In genomic region chr18:159933-160332, GRCh38 we compare ENCODE assay signal across 10 cellular contexts. TPM values are rescaled to one million over a fixed set of nuclear protein-coding genes. Genes with fewer than 3 reads are reported as not detected.
DNase-seq lines count a peak whose midpoint lies in the region; ATAC-seq, FAIRE-seq and TF ChIP-seq lines count a peak whose summit lies in the region.
"Had no signal": no experiment of that assay in that cellular context is flagged by ENCODE, and none has a peak within 500 bp of the region (broad histone marks: within the 10 kb centered on the region; RNA-seq: fewer than 3 reads in every experiment).

No MANE protein-coding gene starts in this region.

- H3K27ac ChIP-seq in VCaP (peak overlapping the region; percentile 87), aorta (ENCODE audit: low read depth in 1 of 2, low read length in 2 of 2) (no peak overlapping the region), esophagus squamous epithelium (peak overlapping the region in 1 of 4 donors; percentile 95), small intestine (ENCODE audit: low read depth in 1 of 2, low read length in 1 of 2) (no peak overlapping the region)

- no peak for FAIRE-seq in small intestine (lab: Jason Lieb, UNC)

- H3K4me1 Mint-ChIP-seq in activated naive CD4-positive, alpha-beta T cell treated with anti-CD3 and anti-CD28 coated beads, Interleukin-2, amount 50 U/mL, for 24 hours = peaks cover 48% of the 10 kb centered on the region
- H3K4me1 Mint-ChIP-seq in stimulated activated naive B cell treated with anti-CD40 and anti-IgM and Interleukin-4, amounts not matched to agents 10 μg/mL and 1 μg/mL and 100 μg/mL, for 72 hours = peaks cover 12 to 29% of the 10 kb centered on the region in 2 donors

- H3K4me3 Mint-ChIP-seq in activated naive CD4-positive, alpha-beta T cell treated with anti-CD3 and anti-CD28 coated beads, Interleukin-2, amount 50 U/mL, for 24 hours = peak overlapping the region; percentile 97
- H3K4me3 Mint-ChIP-seq in stimulated activated naive B cell treated with anti-CD40 and anti-IgM and Interleukin-4, amounts not matched to agents 10 μg/mL and 1 μg/mL and 100 μg/mL, for 72 hours = peak overlapping the region in 1 of 2 donors; percentile 91

- intact Hi-C loops in aorta (cut with DNase I) (loop anchor here in 1 of 2 donors (2.0 kb wide), 1 partner anchor 49 kb away; no protein-coding TSS in a partner anchor), esophagus squamous epithelium (cut with DNase I) (no loop called here)

- no peaks in the 10 kb centered on the region for H3K9me3 Mint-ChIP-seq in activated naive CD4-positive, alpha-beta T cell treated with anti-CD3 and anti-CD28 coated beads, Interleukin-2, amount 50 U/mL, for 24 hours
- no peaks in the 10 kb centered on the region for H3K9me3 Mint-ChIP-seq in stimulated activated naive B cell treated with anti-CD40 and anti-IgM and Interleukin-4, amounts not matched to agents 10 μg/mL and 1 μg/mL and 100 μg/mL, for 72 hours

- no peak for TF ChIP-seq CTCF in VCaP (conservative IDR thresholded peaks at IDR 0.05)
- no peak for TF ChIP-seq CTCF in fibroblast of villous mesenchyme (IDR thresholded peaks at IDR 0.05; ENCODE audit: insufficient read depth, low read depth, low read length)
- no peak for TF ChIP-seq CTCF in esophagus squamous epithelium (IDR thresholded peaks at IDR 0.05)

- peaks cover 13% of the 10 kb centered on the region for H3K36me3 Mint-ChIP-seq in activated naive CD4-positive, alpha-beta T cell treated with anti-CD3 and anti-CD28 coated beads, Interleukin-2, amount 50 U/mL, for 24 hours
- H3K36me3 Mint-ChIP-seq in stimulated activated naive B cell treated with anti-CD40 and anti-IgM and Interleukin-4, amounts not matched to agents 10 μg/mL and 1 μg/mL and 100 μg/mL, for 72 hours = peaks cover 6 to 18% of the 10 kb centered on the region in 2 donors

- H3K4me1 ChIP-seq in aorta (ENCODE audit: control insufficient read depth in 1 of 2, insufficient read depth in 2 of 2, low read length in 2 of 2) (no peaks in the 10 kb centered on the region), esophagus squamous epithelium (peaks cover 0 to 31% (median 12%) of the 10 kb centered on the region in 3 donors), small intestine (ENCODE audit: control insufficient read depth in 2 of 2, insufficient read depth in 1 of 2, low read depth in 1 of 2, low read length in 1 of 2) (peaks cover 0 to 9% of the 10 kb centered on the region in 2 donors)

- H3K36me3 ChIP-seq in aorta (ENCODE audit: control insufficient read depth in 1 of 2, insufficient read depth in 2 of 2, low read length in 1 of 2) (no peaks in the 10 kb centered on the region), esophagus squamous epithelium (peaks cover 0 to 24% (median 2%) of the 10 kb centered on the region in 3 donors), small intestine (ENCODE audit: control insufficient read depth in 2 of 2, insufficient read depth in 2 of 2, low read length in 2 of 2) (peaks cover 0 to 5% of the 10 kb centered on the region in 2 donors)

- no peak for DNase-seq in activated naive CD4-positive, alpha-beta T cell treated with Interleukin-2 at 50 U/mL for 16 hours
- DNase-seq in fibroblast of villous mesenchyme (ENCODE audit: low read depth) (no peak), aorta (no peak), esophagus squamous epithelium (lab: John Stamatoyannopoulos, UW) (no peak), small intestine (no peak)
- no peak for DNase-seq in stimulated activated naive B cell treated with anti-CD40 and anti-IgM and Interleukin-4, amounts not matched to agents 10 μg/mL and 1 μg/mL and 100 μg/mL, for 72 hours
- DNase-seq: activated CD4-positive, alpha-beta T cell treated with anti-CD3 and anti-CD28 coated beads, Interleukin-2, amount 50 U/mL, for 48 hours; stimulated activated CD4-positive, alpha-beta T cell treated with anti-CD3 and anti-CD28 coated beads, Interleukin-1b, Interleukin-23, amount 100 ng/mL, for 48 hours had no signal

- 97% methylated on average over 15 of the region's 15 CpGs for WGBS in aorta, 2 donors
- 93 to 94% methylated on average over 15 of the region's 15 CpGs for WGBS in esophagus squamous epithelium, 2 donors
- 95 to 97% (median 96%) methylated on average over 15 of the region's 15 CpGs for WGBS in small intestine, 3 donors

- ATAC-seq in stimulated activated naive B cell treated with anti-CD40 and anti-IgM and Interleukin-4, amounts not matched to agents 10 μg/mL and 1 μg/mL and 100 μg/mL, for 72 hours (replicated peaks) = no peak
- no peak for ATAC-seq in aorta (ENCODE audit: low FRiP score)

- no peaks in the 10 kb centered on the region for H3K27me3 Mint-ChIP-seq in activated naive CD4-positive, alpha-beta T cell treated with anti-CD3 and anti-CD28 coated beads, Interleukin-2, amount 50 U/mL, for 24 hours
- H3K27me3 Mint-ChIP-seq in stimulated activated naive B cell treated with anti-CD40 and anti-IgM and Interleukin-4, amounts not matched to agents 10 μg/mL and 1 μg/mL and 100 μg/mL, for 72 hours = no peaks in the 10 kb centered on the region

- TF ChIP-seq POLR2A in esophagus squamous epithelium (IDR thresholded peaks at IDR 0.05) = no peak

- H3K9me3 ChIP-seq in aorta (ENCODE audit: control insufficient read depth, low read length) (no peaks in the 10 kb centered on the region), esophagus squamous epithelium (no peaks in the 10 kb centered on the region), small intestine (ENCODE audit: control insufficient read depth, low read depth) (no peaks in the 10 kb centered on the region)

- H3K4me3 ChIP-seq in fibroblast of villous mesenchyme (ENCODE audit: low read depth, low read length) = peak overlapping the region; percentile 84
- H3K4me3 ChIP-seq in aorta (ENCODE audit: low read length in 2 of 2) = no peak overlapping the region
- H3K4me3 ChIP-seq in esophagus squamous epithelium = peak overlapping the region in 1 of 4 donors; percentile 92
- no peak overlapping the region for H3K4me3 ChIP-seq in small intestine (ENCODE audit: low read depth in 1 of 2, low read length in 2 of 2)

- H3K27ac Mint-ChIP-seq in activated naive CD4-positive, alpha-beta T cell treated with anti-CD3 and anti-CD28 coated beads, Interleukin-2, amount 50 U/mL, for 24 hours = peak overlapping the region; percentile 98
- H3K27ac Mint-ChIP-seq in stimulated activated naive B cell treated with anti-CD40 and anti-IgM and Interleukin-4, amounts not matched to agents 10 μg/mL and 1 μg/mL and 100 μg/mL, for 72 hours = peak overlapping the region; percentile 93

- H3K27me3 ChIP-seq in aorta (ENCODE audit: control insufficient read depth in 1 of 2, insufficient read depth in 2 of 2, low read length in 1 of 2) (no peaks in the 10 kb centered on the region), esophagus squamous epithelium (no peaks in the 10 kb centered on the region), small intestine (ENCODE audit: control insufficient read depth in 2 of 2, insufficient read depth in 2 of 2, low read length in 2 of 2) (no peaks in the 10 kb centered on the region)

RNA-seq across cellular contexts. Expression of gene USP14, which starts 1.6 kb away (rescaled TPM):
- total RNA-seq in fibroblast of villous mesenchyme = 21.6 and 27.6 TPM in 2 replicates
- total RNA-seq in aorta = 10 to 100 TPM; 45.8 to 49.4 TPM
- polyA plus RNA-seq in aorta = 10 to 100 TPM; 20.3 to 22.7 TPM
- 10 to 100 TPM; 31.1 to 40.1 (median 36.0) TPM for total RNA-seq in esophagus squamous epithelium
- 10 to 100 TPM in 2 of 3 donors, 1 to 10 TPM in 1; 9.2 to 26.5 (median 11.4) TPM for polyA plus RNA-seq in small intestine
